17 cellular contexts compared by ENCODE assay signal in the genomic region with DNA sequence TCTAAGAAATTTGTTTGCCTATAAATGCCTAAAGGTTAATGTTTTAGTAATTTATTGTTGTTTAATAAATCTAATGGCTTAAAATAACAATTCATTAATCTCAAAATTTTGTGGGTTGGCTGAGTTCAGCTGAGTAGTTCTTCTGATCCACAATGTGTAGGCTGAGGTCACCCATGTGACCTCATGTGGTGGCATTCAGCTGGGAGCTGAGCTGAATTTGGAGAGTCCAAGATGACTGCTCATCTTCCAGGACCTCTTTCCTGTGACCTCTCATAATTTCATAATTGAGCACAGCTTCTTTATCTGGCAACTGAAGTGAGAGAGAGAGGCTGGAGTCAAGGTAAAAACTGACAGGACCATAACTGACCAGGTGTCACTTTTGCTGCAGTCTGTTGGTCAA.
DNase-seq lines count a peak whose midpoint lies in the region; ATAC-seq and TF ChIP-seq lines count a peak whose summit lies in the region.
"Had no signal": no experiment of that assay in that cellular context is flagged by ENCODE, and none has a peak within 500 bp of the region (broad histone marks: within the 10 kb centered on the region; RNA-seq: fewer than 3 reads in every experiment).

No MANE protein-coding gene starts in this region.

- H3K9me2 ChIP-seq in GM23338 (ENCODE audit: insufficient read depth): no peaks in the 10 kb centered on the region; the same call in 1 of the 2 replicates

- H3F3A ChIP-seq in GM23338 (replicated peaks; ENCODE audit: low read depth): no peaks in the 10 kb centered on the region

- H3K9me3 Mint-ChIP-seq in GM23338: no peaks in the 10 kb centered on the region
- H3K9me3 Mint-ChIP-seq: CD4-positive, alpha-beta T cell had no signal

- peak overlapping the region; percentile 38; the same call in 1 of the 2 replicates for H2AFZ ChIP-seq in GM23338

- H3K27ac ChIP-seq in GM23338 (ENCODE audit: low read depth) (no peak overlapping the region), heart left ventricle (no peak overlapping the region)
- H3K27ac ChIP-seq: HL-60 had no signal

- H3K4me1 ChIP-seq in GM23338 (ENCODE audit: insufficient read depth) (peaks cover 14% of the 10 kb centered on the region; the same call in 1 of the 2 replicates), heart left ventricle (peaks cover 0 to 27% (median 11%) of the 10 kb centered on the region in 12 donors)

- no peaks in the 10 kb centered on the region for H3K36me3 ChIP-seq in GM23338 (ENCODE audit: insufficient read depth)
- no peaks in the 10 kb centered on the region for H3K36me3 ChIP-seq in MG63
- H3K36me3 ChIP-seq in heart left ventricle: no peaks in the 10 kb centered on the region

- H3K79me2 ChIP-seq in GM23338 (replicated peaks; ENCODE audit: insufficient read depth): no peaks in the 10 kb centered on the region

- DNase-seq in AG20443 (ENCODE audit: low spot score): peak; percentile 25
- DNase-seq in GM23338 (ENCODE audit: low spot score): no peak
- peak; percentile 19 for DNase-seq in MG63
- peak; percentile 62 for DNase-seq in fibroblast of mammary gland (ENCODE audit: low read depth)
- DNase-seq in heart left ventricle: no peak
- no peak for DNase-seq in activated T-cell treated with anti-CD3 and anti-CD28 coated beads for 4 hours
- DNase-seq: 8988T; C1 segment of cervical spinal cord; Calu3; CD4-positive, alpha-beta T cell; DMS 273 treated with DMSO at 0.1 percent for 48 hours; HCEC 1CT; KG1 had no signal

- H3K9me3 ChIP-seq in MG63 (no peaks in the 10 kb centered on the region), heart left ventricle (no peaks in the 10 kb centered on the region)

- TF ChIP-seq POLR2A in heart left ventricle (IDR thresholded peaks at IDR 0.05): no peak

- H3K4me3 ChIP-seq in GM23338 (no peak overlapping the region), MG63 (no peak overlapping the region), fibroblast of mammary gland (ENCODE audit: control insufficient read depth, low read depth, low read length) (no peak overlapping the region), heart left ventricle (no peak overlapping the region)

- H3K4me3 Mint-ChIP-seq in GM23338: no peak overlapping the region
- H3K4me3 Mint-ChIP-seq: B cell; CD4-positive, alpha-beta T cell had no signal

- TF ChIP-seq CTCF in GM23338 (conservative IDR thresholded peaks at IDR 0.05; ENCODE audit: low read depth in 2 of 2) (no peak), fibroblast of mammary gland (conservative IDR thresholded peaks at IDR 0.05; ENCODE audit: control insufficient read depth, insufficient read depth, low read depth, low read length) (no peak), heart left ventricle (IDR thresholded peaks at IDR 0.05) (no peak)

- H3K27ac Mint-ChIP-seq in GM23338: no peak overlapping the region
- H3K27ac Mint-ChIP-seq: B cell; CD4-positive, alpha-beta T cell had no signal

- H3K4me2 ChIP-seq in GM23338: no peak overlapping the region

- H3K27me3 ChIP-seq in GM23338 (ENCODE audit: insufficient read depth): no peaks in the 10 kb centered on the region
- H3K27me3 ChIP-seq in MG63: no peaks in the 10 kb centered on the region
- H3K27me3 ChIP-seq in heart left ventricle: no peaks in the 10 kb centered on the region

- ATAC-seq in GM23338 (no peak), GM18861 (IDR thresholded peaks at IDR 0.05; ENCODE audit: unreplicated experiment) (no peak), heart left ventricle (no peak), GM21367 (IDR thresholded peaks at IDR 0.05; ENCODE audit: unreplicated experiment) (no peak)

- no peaks in the 10 kb centered on the region for H3K36me3 Mint-ChIP-seq in GM23338 (ENCODE audit: low read depth)

- intact Hi-C loops in heart left ventricle (cut with DNase I): no loop called here

- peaks cover 19% of the 10 kb centered on the region; the same call in 2 of the 3 replicates for H3K4me1 Mint-ChIP-seq in GM23338
- H3K4me1 Mint-ChIP-seq: B cell had no signal

- no peaks in the 10 kb centered on the region for H4K20me1 ChIP-seq in GM23338 (replicated peaks; ENCODE audit: insufficient read depth)

- H3K27me3 Mint-ChIP-seq in GM23338 (ENCODE audit: insufficient read depth, low read depth, poor library complexity): no peaks in the 10 kb centered on the region

TF ChIP-seq in GM23338, 12 proteins besides CTCF, POLR2A, EP300 and RAD21:
- TF ChIP-seq ZNF114 (CRISPR knock-in tag; IDR thresholded peaks at IDR 0.05) (no peak), JUNB (IDR thresholded peaks at IDR 0.05; ENCODE audit: unreplicated experiment) (no peak), ZNF331 (CRISPR knock-in tag; IDR thresholded peaks at IDR 0.05; ENCODE audit: low read depth) (no peak), STAT1 (IDR thresholded peaks at IDR 0.05; ENCODE audit: unreplicated experiment) (no peak)
- TF ChIP-seq, protein P1, sequence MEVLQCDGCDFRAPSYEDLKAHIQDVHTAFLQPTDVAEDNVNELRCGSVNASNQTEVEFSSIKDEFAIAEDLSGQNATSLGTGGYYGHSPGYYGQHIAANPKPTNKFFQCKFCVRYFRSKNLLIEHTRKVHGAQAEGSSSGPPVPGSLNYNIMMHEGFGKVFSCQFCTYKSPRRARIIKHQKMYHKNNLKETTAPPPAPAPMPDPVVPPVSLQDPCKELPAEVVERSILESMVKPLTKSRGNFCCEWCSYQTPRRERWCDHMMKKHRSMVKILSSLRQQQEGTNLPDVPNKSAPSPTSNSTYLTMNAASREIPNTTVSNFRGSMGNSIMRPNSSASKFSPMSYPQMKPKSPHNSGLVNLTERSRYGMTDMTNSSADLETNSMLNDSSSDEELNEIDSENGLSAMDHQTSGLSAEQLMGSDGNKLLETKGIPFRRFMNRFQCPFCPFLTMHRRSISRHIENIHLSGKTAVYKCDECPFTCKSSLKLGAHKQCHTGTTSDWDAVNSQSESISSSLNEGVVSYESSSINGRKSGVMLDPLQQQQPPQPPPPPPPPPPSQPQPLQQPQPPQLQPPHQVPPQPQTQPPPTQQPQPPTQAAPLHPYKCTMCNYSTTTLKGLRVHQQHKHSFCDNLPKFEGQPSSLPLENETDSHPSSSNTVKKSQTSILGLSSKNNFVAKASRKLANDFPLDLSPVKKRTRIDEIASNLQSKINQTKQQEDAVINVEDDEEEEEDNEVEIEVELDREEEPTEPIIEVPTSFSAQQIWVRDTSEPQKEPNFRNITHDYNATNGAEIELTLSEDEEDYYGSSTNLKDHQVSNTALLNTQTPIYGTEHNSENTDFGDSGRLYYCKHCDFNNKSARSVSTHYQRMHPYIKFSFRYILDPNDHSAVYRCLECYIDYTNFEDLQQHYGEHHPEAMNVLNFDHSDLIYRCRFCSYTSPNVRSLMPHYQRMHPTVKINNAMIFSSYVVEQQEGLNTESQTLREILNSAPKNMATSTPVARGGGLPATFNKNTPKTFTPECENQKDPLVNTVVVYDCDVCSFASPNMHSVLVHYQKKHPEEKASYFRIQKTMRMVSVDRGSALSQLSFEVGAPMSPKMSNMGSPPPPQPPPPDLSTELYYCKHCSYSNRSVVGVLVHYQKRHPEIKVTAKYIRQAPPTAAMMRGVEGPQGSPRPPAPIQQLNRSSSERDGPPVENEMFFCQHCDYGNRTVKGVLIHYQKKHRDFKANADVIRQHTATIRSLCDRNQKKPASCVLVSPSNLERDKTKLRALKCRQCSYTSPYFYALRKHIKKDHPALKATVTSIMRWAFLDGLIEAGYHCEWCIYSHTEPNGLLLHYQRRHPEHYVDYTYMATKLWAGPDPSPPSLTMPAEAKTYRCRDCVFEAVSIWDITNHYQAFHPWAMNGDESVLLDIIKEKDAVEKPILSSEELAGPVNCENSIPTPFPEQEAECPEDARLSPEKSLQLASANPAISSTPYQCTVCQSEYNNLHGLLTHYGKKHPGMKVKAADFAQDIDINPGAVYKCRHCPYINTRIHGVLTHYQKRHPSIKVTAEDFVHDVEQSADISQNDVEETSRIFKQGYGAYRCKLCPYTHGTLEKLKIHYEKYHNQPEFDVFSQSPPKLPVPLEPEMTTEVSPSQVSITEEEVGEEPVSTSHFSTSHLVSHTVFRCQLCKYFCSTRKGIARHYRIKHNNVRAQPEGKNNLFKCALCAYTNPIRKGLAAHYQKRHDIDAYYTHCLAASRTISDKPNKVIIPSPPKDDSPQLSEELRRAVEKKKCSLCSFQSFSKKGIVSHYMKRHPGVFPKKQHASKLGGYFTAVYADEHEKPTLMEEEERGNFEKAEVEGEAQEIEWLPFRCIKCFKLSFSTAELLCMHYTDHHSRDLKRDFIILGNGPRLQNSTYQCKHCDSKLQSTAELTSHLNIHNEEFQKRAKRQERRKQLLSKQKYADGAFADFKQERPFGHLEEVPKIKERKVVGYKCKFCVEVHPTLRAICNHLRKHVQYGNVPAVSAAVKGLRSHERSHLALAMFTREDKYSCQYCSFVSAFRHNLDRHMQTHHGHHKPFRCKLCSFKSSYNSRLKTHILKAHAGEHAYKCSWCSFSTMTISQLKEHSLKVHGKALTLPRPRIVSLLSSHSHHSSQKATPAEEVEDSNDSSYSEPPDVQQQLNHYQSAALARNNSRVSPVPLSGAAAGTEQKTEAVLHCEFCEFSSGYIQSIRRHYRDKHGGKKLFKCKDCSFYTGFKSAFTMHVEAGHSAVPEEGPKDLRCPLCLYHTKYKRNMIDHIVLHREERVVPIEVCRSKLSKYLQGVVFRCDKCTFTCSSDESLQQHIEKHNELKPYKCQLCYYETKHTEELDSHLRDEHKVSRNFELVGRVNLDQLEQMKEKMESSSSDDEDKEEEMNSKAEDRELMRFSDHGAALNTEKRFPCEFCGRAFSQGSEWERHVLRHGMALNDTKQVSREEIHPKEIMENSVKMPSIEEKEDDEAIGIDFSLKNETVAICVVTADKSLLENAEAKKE (CRISPR knock-in tag; IDR thresholded peaks at IDR 0.05): no peak

Comparison
In these comparisons a context has a peak if more than half of its experiments do, and no peak if none do; other contexts are left out.
1. DNase-seq: peak in AG20443 (single experiment), MG63 (single experiment) and fibroblast of mammary gland (single experiment); none in GM23338 (single experiment), heart left ventricle (0 of 5) and activated T-cell treated with anti-CD3 and anti-CD28 coated beads for 4 hours (single experiment).